21 cellular contexts compared by ENCODE assay signal in the genomic region with DNA sequence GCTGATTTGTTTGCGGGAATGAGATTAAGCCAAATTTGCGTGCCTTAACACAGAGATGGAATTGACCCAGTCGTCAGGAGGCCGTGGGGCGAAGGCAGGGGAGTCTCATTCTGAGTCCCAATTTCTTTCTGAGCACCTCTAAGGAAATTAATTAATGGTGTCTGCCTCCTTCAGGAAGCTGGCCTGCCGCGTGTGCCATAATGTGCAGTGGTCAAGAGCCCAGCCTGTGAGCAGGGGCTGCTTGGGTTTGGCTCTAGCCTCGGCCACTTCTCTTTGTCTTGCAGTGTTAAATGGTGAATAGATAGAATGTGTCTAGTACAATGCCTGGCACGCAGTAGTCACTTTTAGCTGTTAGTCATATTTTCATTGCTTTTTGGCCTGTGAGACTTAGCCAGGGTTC.
A peak's percentile ranks its signal among the peaks of the same experiment; 100 is the strongest.
DNase-seq lines count a peak whose midpoint lies in the region; ATAC-seq and TF ChIP-seq lines count a peak whose summit lies in the region.
"Had no signal": no experiment of that assay in that cellular context is flagged by ENCODE, and none has a peak within 500 bp of the region (broad histone marks: within the 10 kb centered on the region; RNA-seq: fewer than 3 reads in every experiment).

No MANE protein-coding gene starts in this region.

- ATAC-seq in left cardiac atrium (no peak), HG03039 (IDR thresholded peaks at IDR 0.05; ENCODE audit: unreplicated experiment) (no peak), GM19467 (IDR thresholded peaks at IDR 0.05; ENCODE audit: unreplicated experiment) (no peak)
- ATAC-seq: GM12878, HCT116 had no signal

- H2BK15ac ChIP-seq in neuronal stem cell (ENCODE audit: low read length), result no peak overlapping the region

- DNase-seq in cardiac septum (ENCODE audit: low spot score), result peak; percentile 29
- DNase-seq in left cardiac atrium, result no peak
- DNase-seq in neuronal stem cell (ENCODE audit: low spot score), result no peak
- no peak for DNase-seq in GM20000 (ENCODE audit: low spot score)
- no peak for DNase-seq in NCI-H146 (lab: John Stamatoyannopoulos, UW)
- DNase-seq: 8988T; CD4-positive, alpha-beta memory T cell; DND-41; GM23248; Karpas-422; NCI-H1694 treated with DMSO at 0.1 percent for 48 hours; NCI-H2081 treated with DMSO at 0.1 percent for 48 hours; NCI-H2171 treated with DMSO at 0.1 percent for 48 hours; NCI-H524 treated with DMSO at 0.1 percent for 48 hours; Right ventricle myocardium superior had no signal

- H3K4me3 ChIP-seq in iPS-20b (ENCODE audit: low read length) (no peak overlapping the region; the same call in 1 of the 2 replicates), neuronal stem cell (ENCODE audit: low read length in 2 of 2) (no peak overlapping the region)
- H3K4me3 ChIP-seq: BLaER1 treated with 17β-estradiol and CSF1 and Interleukin-3, amounts not matched to agents 10 nM and 100 nM; GM12878; GM23248 had no signal

- WGBS in neuronal stem cell (ENCODE audit: extremely low coverage in 2 of 2, insufficient read length in 2 of 2, insufficient replicate concordance in 1 of 2), 2 donors, result no CpG with 5 or more reads among the region's 9 CpGs

- no peaks in the 10 kb centered on the region for H3K9me3 ChIP-seq in iPS-20b (ENCODE audit: insufficient read depth, low read depth, low read length)
- H3K9me3 ChIP-seq in neuronal stem cell (replicated peaks in 1 of 2; ENCODE audit: control insufficient read depth in 2 of 2, insufficient read depth in 1 of 2, low read depth in 1 of 2, low read length in 2 of 2), result no peaks in the 10 kb centered on the region
- H3K9me3 ChIP-seq: BLaER1 treated with 17β-estradiol and CSF1 and Interleukin-3, amounts not matched to agents 10 nM and 100 nM had no signal

- no peak for TF ChIP-seq CTCF in GM20000 (IDR thresholded peaks at IDR 0.05; ENCODE audit: extremely low read depth, missing control alignments)

- H4K8ac ChIP-seq in neuronal stem cell (ENCODE audit: low read depth, low read length), result no peak overlapping the region

- H3K9ac ChIP-seq in iPS-20b (ENCODE audit: low read depth, low read length) (peak overlapping the region; percentile 3; the same call in 1 of the 2 replicates), neuronal stem cell (ENCODE audit: low read depth, low read length, poor library complexity) (no peak overlapping the region)
- H3K9ac ChIP-seq: BLaER1 treated with 17β-estradiol and CSF1 and Interleukin-3, amounts not matched to agents 10 nM and 100 nM; GM23248 had no signal

- H2BK5ac ChIP-seq in neuronal stem cell (ENCODE audit: low read length), result no peak overlapping the region

- no peak overlapping the region for H3K4ac ChIP-seq in neuronal stem cell (ENCODE audit: low read length)

- H2AFZ ChIP-seq in neuronal stem cell (ENCODE audit: low read length), result peak overlapping the region; percentile 32
- H2AFZ ChIP-seq: GM23248 had no signal

- H3K27me3 ChIP-seq in iPS-20b (ENCODE audit: insufficient read depth, low read length), result peaks cover 30% of the 10 kb centered on the region; the same call in 1 of the 2 replicates
- H3K27me3 ChIP-seq in neuronal stem cell (ENCODE audit: control insufficient read depth in 3 of 3, insufficient read depth in 3 of 3, low read depth in 1 of 3, low read length in 3 of 3), result peaks cover 0 to 3% (median 2%) of the 10 kb centered on the region in 3 experiments
- H3K27me3 ChIP-seq: BLaER1 treated with 17β-estradiol and CSF1 and Interleukin-3, amounts not matched to agents 10 nM and 100 nM had no signal

- intact Hi-C loops in cardiac septum (cut with DNase I), result no loop called here
- intact Hi-C loops in left cardiac atrium (cut with DNase I), result no loop called here

- no peak overlapping the region for H3K23ac ChIP-seq in neuronal stem cell (ENCODE audit: low read depth, low read length, poor library complexity)

- no peak overlapping the region for H3K27ac ChIP-seq in iPS-20b (ENCODE audit: low read length)
- H3K27ac ChIP-seq in neuronal stem cell (replicated peaks; ENCODE audit: low read length), result no peak overlapping the region
- H3K27ac ChIP-seq: BLaER1 treated with 17β-estradiol and CSF1 and Interleukin-3, amounts not matched to agents 10 nM and 100 nM; GM23248 had no signal

- H4K91ac ChIP-seq in neuronal stem cell (ENCODE audit: low read depth, low read length, poor library complexity), result no peak overlapping the region

- no peak overlapping the region for H3K18ac ChIP-seq in neuronal stem cell (ENCODE audit: low read length)

- H2AK5ac ChIP-seq in neuronal stem cell (ENCODE audit: low read depth, low read length), result no peak overlapping the region

- H2BK12ac ChIP-seq in neuronal stem cell (ENCODE audit: low read length), result no peak overlapping the region

- H3K4me1 ChIP-seq in iPS-20b (ENCODE audit: insufficient read depth, low read length), result peaks cover 33% of the 10 kb centered on the region; the same call in 1 of the 2 replicates
- H3K4me1 ChIP-seq in neuronal stem cell (ENCODE audit: control insufficient read depth in 2 of 2, insufficient read depth in 1 of 2, low read depth in 1 of 2, low read length in 2 of 2), result peaks cover 5 to 41% of the 10 kb centered on the region in 2 donors

- H3K36me3 ChIP-seq in iPS-20b (ENCODE audit: insufficient read depth, low read depth, low read length), result no peaks in the 10 kb centered on the region
- no peaks in the 10 kb centered on the region for H3K36me3 ChIP-seq in neuronal stem cell (replicated peaks in 1 of 2; ENCODE audit: control insufficient read depth in 2 of 2, insufficient read depth in 2 of 2, low read length in 2 of 2)
- H3K36me3 ChIP-seq: BLaER1 treated with 17β-estradiol and CSF1 and Interleukin-3, amounts not matched to agents 10 nM and 100 nM had no signal

- no peak overlapping the region for H3K4me2 ChIP-seq in neuronal stem cell (ENCODE audit: insufficient read depth, low read length, poor library complexity, severe bottlenecking)
- H3K4me2 ChIP-seq: BLaER1 treated with 17β-estradiol and CSF1 and Interleukin-3, amounts not matched to agents 10 nM and 100 nM had no signal

- H3K79me1 ChIP-seq in neuronal stem cell (ENCODE audit: low read depth, low read length), result no peaks in the 10 kb centered on the region

- no peak overlapping the region for H3K14ac ChIP-seq in neuronal stem cell (ENCODE audit: low read length)

- H2BK120ac ChIP-seq in neuronal stem cell (ENCODE audit: low read depth, low read length), result no peak overlapping the region
